Comparison of ENCODE assay signal across 9 cellular contexts in the genomic region with DNA sequence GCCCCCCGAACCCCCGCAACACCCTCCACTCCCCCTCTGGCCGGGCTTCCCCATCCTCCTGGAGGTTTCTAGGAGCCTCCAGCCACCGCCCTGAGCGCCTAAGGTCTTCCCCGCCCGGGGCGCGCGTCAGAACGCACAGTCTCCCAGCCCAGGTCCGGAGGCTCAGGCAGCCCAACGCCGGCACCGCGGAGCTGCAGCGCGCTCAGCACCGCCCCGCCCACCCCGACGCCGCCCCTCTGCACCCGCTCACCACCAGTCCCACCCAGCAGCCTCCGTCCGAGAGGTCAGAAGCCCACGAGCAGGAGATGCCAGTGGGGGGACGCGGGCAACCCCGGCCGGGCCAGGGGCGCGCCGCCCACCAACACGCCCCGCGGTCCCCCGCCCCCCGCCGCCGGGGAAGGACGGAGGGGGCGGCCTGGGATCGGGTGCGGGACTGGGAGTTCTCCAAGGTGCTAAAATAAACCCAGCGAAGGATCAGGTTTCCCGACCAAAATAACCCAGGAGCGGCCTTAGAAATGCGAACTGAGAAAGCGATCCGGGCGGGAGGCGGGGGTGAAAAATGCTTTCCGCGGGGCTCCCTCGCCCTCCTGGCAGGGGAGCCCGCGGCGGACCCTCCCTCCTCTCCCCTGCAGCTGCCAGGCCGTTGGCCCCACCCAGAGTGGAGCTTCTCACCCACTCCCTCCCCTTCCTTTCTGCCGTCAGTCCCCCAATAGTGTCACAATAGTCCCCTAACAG. TPM values are rescaled to one million over a fixed set of nuclear protein-coding genes. Genes with fewer than 3 reads are reported as not detected.
DNase-seq lines count a peak whose midpoint lies in the region; ATAC-seq, FAIRE-seq and TF ChIP-seq lines count a peak whose summit lies in the region.
"Had no signal": no experiment of that assay in that cellular context is flagged by ENCODE, and none has a peak within 500 bp of the region (broad histone marks: within the 10 kb centered on the region; RNA-seq: fewer than 3 reads in every experiment).

No MANE protein-coding gene starts in this region.

- H3K4me2 ChIP-seq in trophoblast cell (ENCODE audit: low read length): peak overlapping the region; percentile 35
- no peak overlapping the region for H3K4me2 ChIP-seq in MM.1S (ENCODE audit: low read depth, low read length)

- no peaks in the 10 kb centered on the region for H3K9me3 ChIP-seq in RWPE2 (ENCODE audit: severe bottlenecking)
- H3K9me3 ChIP-seq in trophoblast cell (ENCODE audit: insufficient read depth, low read depth, low read length): peaks cover 6% of the 10 kb centered on the region
- H3K9me3 ChIP-seq in MM.1S (replicated peaks; ENCODE audit: insufficient read depth, low read length): no peaks in the 10 kb centered on the region
- H3K9me3 ChIP-seq: adrenal gland had no signal

- peak overlapping the region; percentile 70 for H3K4me3 Mint-ChIP-seq in glutamatergic neuron (ENCODE audit: unreplicated experiment)

- H3K27ac Mint-ChIP-seq in glutamatergic neuron (ENCODE audit: unreplicated experiment): no peak overlapping the region

- FAIRE-seq in HTR-8/SVneo (lab: Jason Lieb, UNC): no peak

- TF ChIP-seq CTCF in RWPE2 (IDR thresholded peaks at IDR 0.05; ENCODE audit: poor library complexity, severe bottlenecking) (no peak), glutamatergic neuron (IDR thresholded peaks at IDR 0.05; ENCODE audit: partially characterized antibody, unreplicated experiment) (no peak), MM.1S (IDR thresholded peaks at IDR 0.05; ENCODE audit: low read length) (no peak)

- no peaks in the 10 kb centered on the region for H3K9me2 ChIP-seq in MM.1S (replicated peaks; ENCODE audit: insufficient read depth, low read length)

- H4K20me1 ChIP-seq in MM.1S (ENCODE audit: insufficient read depth, low read length): no peaks in the 10 kb centered on the region

- peaks cover 12% of the 10 kb centered on the region for H3K9me3 Mint-ChIP-seq in glutamatergic neuron (ENCODE audit: unreplicated experiment)

- H3K4me1 Mint-ChIP-seq in glutamatergic neuron (ENCODE audit: low read depth, unreplicated experiment): peaks cover 17% of the 10 kb centered on the region

- H3K4me1 ChIP-seq in RWPE2 (ENCODE audit: insufficient read depth, poor library complexity, severe bottlenecking) (no peaks in the 10 kb centered on the region), trophoblast cell (ENCODE audit: control insufficient read depth in 1 of 2, insufficient read depth in 2 of 2, low read length in 2 of 2) (peaks cover 0 to 2% of the 10 kb centered on the region in 2 experiments), MM.1S (ENCODE audit: low read length) (peaks cover 5% of the 10 kb centered on the region; the same call in 1 of the 2 replicates)

- no peak overlapping the region for H3K27ac ChIP-seq in RWPE2 (ENCODE audit: poor library complexity, severe bottlenecking)
- H3K27ac ChIP-seq in trophoblast cell (ENCODE audit: low read depth, low read length): no peak overlapping the region
- no peak overlapping the region for H3K27ac ChIP-seq in MM.1S (ENCODE audit: low read length)
- H3K27ac ChIP-seq: adrenal gland had no signal

- H4K8ac ChIP-seq in trophoblast cell (ENCODE audit: low read depth, low read length): no peak overlapping the region

- H3K18ac ChIP-seq in trophoblast cell (ENCODE audit: low read length): no peak overlapping the region

- no peak overlapping the region for H3K14ac ChIP-seq in trophoblast cell (ENCODE audit: low read length)

- H2AFZ ChIP-seq in trophoblast cell (ENCODE audit: insufficient read depth, low read length, poor library complexity): no peak overlapping the region
- no peak overlapping the region for H2AFZ ChIP-seq in MM.1S (ENCODE audit: low read length)

- no peak overlapping the region for H2BK5ac ChIP-seq in trophoblast cell (ENCODE audit: low read depth, low read length, poor library complexity)

- no peaks in the 10 kb centered on the region for H3K79me1 ChIP-seq in trophoblast cell (ENCODE audit: low read length)

- H3K27me3 ChIP-seq in RWPE2 (ENCODE audit: insufficient read depth, poor library complexity, severe bottlenecking): peaks cover 36% of the 10 kb centered on the region
- H3K27me3 ChIP-seq in trophoblast cell (ENCODE audit: insufficient read depth, low read length): peaks cover 17% of the 10 kb centered on the region
- H3K27me3 ChIP-seq in MM.1S (replicated peaks; ENCODE audit: insufficient read depth, low read length): peaks cover 27% of the 10 kb centered on the region
- H3K27me3 ChIP-seq: adrenal gland had no signal

- H3K27me3 Mint-ChIP-seq in glutamatergic neuron (ENCODE audit: unreplicated experiment): peaks cover 16% of the 10 kb centered on the region

- H4K91ac ChIP-seq in trophoblast cell (ENCODE audit: low read depth, low read length): no peak overlapping the region

- no CpG with 5 or more reads among the region's 61 CpGs for WGBS in trophoblast cell (ENCODE audit: extremely low coverage, insufficient coverage, insufficient read length)

- H3F3A ChIP-seq in MM.1S (ENCODE audit: insufficient read depth, low read length): peaks cover 9% of the 10 kb centered on the region

- no peak overlapping the region for H3K9ac ChIP-seq in trophoblast cell (ENCODE audit: low read length)
- H3K9ac ChIP-seq in MM.1S (ENCODE audit: low read length): no peak overlapping the region

- no peak overlapping the region for H3K23ac ChIP-seq in trophoblast cell (ENCODE audit: low read length)

- no peaks in the 10 kb centered on the region for H3K36me3 ChIP-seq in RWPE2 (ENCODE audit: low read depth)
- H3K36me3 ChIP-seq in trophoblast cell (ENCODE audit: control insufficient read depth in 1 of 2, insufficient read depth in 2 of 2, low read length in 2 of 2): no peaks in the 10 kb centered on the region
- no peaks in the 10 kb centered on the region for H3K36me3 ChIP-seq in MM.1S (replicated peaks; ENCODE audit: insufficient read depth, low read length)
- H3K36me3 ChIP-seq: adrenal gland had no signal

- H4K12ac ChIP-seq in trophoblast cell (ENCODE audit: low read depth, low read length): no peak overlapping the region

- H2BK12ac ChIP-seq in trophoblast cell (ENCODE audit: low read length): no peak overlapping the region

- H2BK120ac ChIP-seq in trophoblast cell (ENCODE audit: insufficient read depth, low read length, poor library complexity): no peak overlapping the region

- ATAC-seq in RWPE2 (ENCODE audit: low read depth): peak; percentile 45

- DNase-seq in GM03348 (ENCODE audit: low spot score): peak; percentile 48
- peak; percentile 63 for DNase-seq in RWPE2 (ENCODE audit: low spot score)
- peak; percentile 72 for DNase-seq in glutamatergic neuron
- DNase-seq in trophoblast cell: peak in 1 of 2 donors; percentile 50
- DNase-seq in MM.1S: no peak
- DNase-seq in NAMALWA (ENCODE audit: low spot score): no peak
- DNase-seq in HTR-8/SVneo (ENCODE audit: insufficient read length, low spot score): no peak
- DNase-seq in effector CD8-positive, alpha-beta T cell (lab: John Stamatoyannopoulos, UW): no peak
- DNase-seq: adrenal gland had no signal

- no peak overlapping the region for H3K4ac ChIP-seq in trophoblast cell (ENCODE audit: low read depth, low read length)

- H3K79me2 ChIP-seq in trophoblast cell (ENCODE audit: control insufficient read depth, insufficient read depth, low read length, poor library complexity): no peaks in the 10 kb centered on the region
- no peaks in the 10 kb centered on the region for H3K79me2 ChIP-seq in MM.1S (ENCODE audit: low read length)

- H3K36me3 Mint-ChIP-seq in glutamatergic neuron (ENCODE audit: unreplicated experiment): no peaks in the 10 kb centered on the region

- H3K4me3 ChIP-seq in RWPE2 (ENCODE audit: severe bottlenecking) (no peak overlapping the region), trophoblast cell (ENCODE audit: low read depth, low read length) (no peak overlapping the region), MM.1S (ENCODE audit: low read length) (no peak overlapping the region)
- H3K4me3 ChIP-seq: adrenal gland had no signal

- no peak overlapping the region for H2AK5ac ChIP-seq in trophoblast cell (ENCODE audit: low read length)

RNA-seq across cellular contexts. Expression of gene FAM78A, which starts 6.5 kb away (rescaled TPM):
- total RNA-seq in glutamatergic neuron (ENCODE audit: unreplicated experiment): 14.9 TPM
- polyA plus RNA-seq in trophoblast cell (2013): 0.56 and 0.60 TPM in 2 replicates

RNA-seq across cellular contexts. Expression of gene PLPP7, which starts 6.7 kb away (rescaled TPM):
- total RNA-seq in glutamatergic neuron (ENCODE audit: unreplicated experiment): 17.3 TPM
- polyA plus RNA-seq in trophoblast cell (2013): 0.10 and 0.17 TPM in 2 replicates

Comparison
In these comparisons a context has a peak if more than half of its experiments do, and no peak if none do; other contexts are left out.
1. DNase-seq: peak in GM03348 (single experiment), RWPE2 (single experiment) and glutamatergic neuron (single experiment); none in MM.1S (single experiment), NAMALWA (single experiment), HTR-8/SVneo (single experiment) and effector CD8-positive, alpha-beta T cell (single experiment).